23 cellular contexts compared by ENCODE assay signal in genomic region chr20:48331518-48332286, GRCh38.
"Had no signal": no experiment of that assay in that cellular context is flagged by ENCODE, and none has a peak within 500 bp of the region (broad histone marks: within the 10 kb centered on the region; RNA-seq: fewer than 3 reads in every experiment).

No MANE protein-coding gene starts in this region.

- H3K27me3 ChIP-seq: gastroesophageal sphincter, right atrium auricular region, suprapubic skin, thyroid gland, vagina had no signal

- H3K36me3 Mint-ChIP-seq: immature natural killer cell; memory B cell; naive B cell; stimulated activated effector memory CD8-positive, alpha-beta T cell treated with anti-CD3 and anti-CD28 coated beads, Interleukin-12 subunit alpha, Interleukin-12 subunit beta, amount 100 ng/mL, for 72 hours had no signal

- ATAC-seq: effector memory CD8-positive, alpha-beta T cell; gastroesophageal sphincter; left cardiac atrium; lower lobe of right lung; stimulated activated effector memory CD8-positive, alpha-beta T cell treated with anti-CD3 and anti-CD28 coated beads, Interleukin-12 subunit alpha, Interleukin-12 subunit beta, amount 100 ng/mL, for 72 hours; stimulated activated naive CD8-positive, alpha-beta T cell treated with anti-CD3 and anti-CD28 coated beads, Interleukin-15, Interleukin-2, amounts not matched to agents 100 U/mL and 50 U/mL, for 24 hours; upper lobe of right lung had no signal

- H3K4me3 ChIP-seq: esophagus squamous epithelium, gastroesophageal sphincter, left ventricle myocardium inferior, lower lobe of right lung, right atrium auricular region, smooth muscle cell, suprapubic skin, thyroid gland, upper lobe of right lung, vagina had no signal

- H3K36me3 ChIP-seq: esophagus squamous epithelium, gastroesophageal sphincter, left ventricle myocardium inferior, lower lobe of right lung, neutrophil, right atrium auricular region, suprapubic skin, thyroid gland, upper lobe of right lung, vagina had no signal

- H3K4me3 Mint-ChIP-seq: dendritic cell treated with granulocyte-macrophage colony-stimulating factor and Interleukin-4, amounts not matched to agents 40 ng/mL and 50 ng/mL, for 4 days; effector memory CD8-positive, alpha-beta T cell; immature natural killer cell; memory B cell; naive B cell; stimulated activated effector memory CD8-positive, alpha-beta T cell treated with anti-CD3 and anti-CD28 coated beads, Interleukin-12 subunit alpha, Interleukin-12 subunit beta, amount 100 ng/mL, for 72 hours had no signal

- H3K4me1 Mint-ChIP-seq: immature natural killer cell; memory B cell; stimulated activated effector memory CD8-positive, alpha-beta T cell treated with anti-CD3 and anti-CD28 coated beads, Interleukin-12 subunit alpha, Interleukin-12 subunit beta, amount 100 ng/mL, for 72 hours had no signal

- H3K9me3 Mint-ChIP-seq: dendritic cell treated with granulocyte-macrophage colony-stimulating factor and Interleukin-4, amounts not matched to agents 40 ng/mL and 50 ng/mL, for 4 days; effector memory CD8-positive, alpha-beta T cell; immature natural killer cell; memory B cell; naive B cell; stimulated activated effector memory CD8-positive, alpha-beta T cell treated with anti-CD3 and anti-CD28 coated beads, Interleukin-12 subunit alpha, Interleukin-12 subunit beta, amount 100 ng/mL, for 72 hours had no signal

- H3K4me2 ChIP-seq: smooth muscle cell had no signal

- H3K4me1 ChIP-seq: lower lobe of right lung, thyroid gland, upper lobe of right lung, vagina had no signal

- H3K9me3 ChIP-seq: esophagus squamous epithelium, gastroesophageal sphincter, left ventricle myocardium inferior, lower lobe of right lung, neutrophil, right atrium auricular region, suprapubic skin, thyroid gland, upper lobe of right lung, vagina had no signal

- H3K27ac Mint-ChIP-seq: dendritic cell treated with granulocyte-macrophage colony-stimulating factor and Interleukin-4, amounts not matched to agents 40 ng/mL and 50 ng/mL, for 4 days; effector memory CD8-positive, alpha-beta T cell; immature natural killer cell; memory B cell; naive B cell; stimulated activated effector memory CD8-positive, alpha-beta T cell treated with anti-CD3 and anti-CD28 coated beads, Interleukin-12 subunit alpha, Interleukin-12 subunit beta, amount 100 ng/mL, for 72 hours had no signal

- DNase-seq: effector memory CD8-positive, alpha-beta T cell; esophagus squamous epithelium; glutamatergic neuron; immature natural killer cell; left cardiac atrium; left ventricle myocardium inferior; lower lobe of right lung; naive B cell; posterior cingulate gyrus; stimulated activated CD4-positive, alpha-beta T cell treated with anti-CD3 and anti-CD28 coated beads, Interleukin-4, amount 100 ng/mL, for 1 hour; stimulated activated CD8-positive, alpha-beta memory T cell treated with anti-CD3 and anti-CD28 coated beads, Interleukin-4, amount 100 ng/mL, for 48 hours; stimulated activated naive CD8-positive, alpha-beta T cell treated with anti-CD3 and anti-CD28 coated beads, Interleukin-15, Interleukin-2, amounts not matched to agents 100 U/mL and 50 U/mL, for 24 hours; thyroid gland; upper lobe of right lung had no signal

- H3K27ac ChIP-seq: esophagus squamous epithelium, left ventricle myocardium inferior, lower lobe of right lung, neutrophil, right atrium auricular region, suprapubic skin, thyroid gland, upper lobe of right lung, vagina had no signal
